Comparison of ENCODE assay signal across 12 cellular contexts in the genomic region with DNA sequence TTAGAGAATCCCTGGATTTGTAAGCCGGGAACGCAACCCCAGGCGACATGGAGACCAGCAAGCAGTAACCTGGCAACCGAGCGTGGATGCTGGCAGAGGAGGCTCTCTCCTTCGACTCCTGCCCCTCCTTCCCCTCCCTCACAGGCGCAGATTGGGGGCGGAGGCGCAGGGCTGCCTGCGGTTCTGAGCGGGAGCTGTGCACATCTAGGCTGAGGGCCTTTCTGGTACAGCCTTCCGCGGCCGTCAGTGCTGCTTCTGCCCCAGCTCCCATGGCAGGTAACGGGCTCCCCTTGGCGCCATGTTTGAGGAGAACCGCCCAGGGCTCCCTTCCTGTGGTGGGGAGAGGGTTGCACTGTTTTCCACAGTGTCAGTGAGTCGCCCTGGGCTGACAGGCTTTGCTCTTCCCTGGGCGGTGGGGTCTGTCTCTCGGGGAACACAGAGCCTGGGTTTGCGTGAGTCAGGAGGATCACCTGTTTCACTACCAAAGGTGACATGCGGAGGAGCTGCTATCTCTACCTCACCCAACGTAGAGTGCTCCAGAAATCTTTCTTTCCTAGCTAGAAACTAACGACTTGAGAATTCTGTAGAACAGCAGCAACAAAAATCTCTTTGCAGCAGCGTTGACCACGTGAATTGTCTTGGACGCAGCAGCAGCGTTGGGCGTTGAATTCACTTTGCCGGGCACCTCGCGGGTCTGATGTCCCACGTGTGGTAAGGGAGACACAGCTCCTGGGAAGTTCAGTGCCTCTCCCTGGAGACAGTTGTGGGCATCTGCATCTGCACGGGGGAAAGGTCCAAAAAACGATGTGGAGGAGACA.
A peak's percentile ranks its signal among the peaks of the same experiment; 100 is the strongest.
DNase-seq lines count a peak whose midpoint lies in the region; ATAC-seq lines count a peak whose summit lies in the region.
"Had no signal": no experiment of that assay in that cellular context is flagged by ENCODE, and none has a peak within 500 bp of the region (broad histone marks: within the 10 kb centered on the region; RNA-seq: fewer than 3 reads in every experiment).

No MANE protein-coding gene starts in this region.

- no CpG with 5 or more reads among the region's 35 CpGs for WGBS in trophoblast cell (ENCODE audit: extremely low coverage, insufficient coverage, insufficient read length)

- H3K27ac ChIP-seq in trophoblast cell (ENCODE audit: low read depth, low read length) (no peak overlapping the region), Karpas-422 (ENCODE audit: low read length) (no peak overlapping the region)
- H3K27ac ChIP-seq: stomach had no signal

- no peak overlapping the region for H3K14ac ChIP-seq in trophoblast cell (ENCODE audit: low read length)

- no peaks in the 10 kb centered on the region for H4K20me1 ChIP-seq in Karpas-422 (ENCODE audit: insufficient read depth, low read depth, low read length)

- H3K4me1 ChIP-seq in trophoblast cell (ENCODE audit: control insufficient read depth in 1 of 2, insufficient read depth in 2 of 2, low read length in 2 of 2) (no peaks in the 10 kb centered on the region), Karpas-422 (ENCODE audit: low read length) (no peaks in the 10 kb centered on the region)
- H3K4me1 ChIP-seq: stomach had no signal

- H3K23ac ChIP-seq in trophoblast cell (ENCODE audit: low read length) = no peak overlapping the region

- no peak overlapping the region for H2BK5ac ChIP-seq in trophoblast cell (ENCODE audit: low read depth, low read length, poor library complexity)

- DNase-seq in NCI-H146 (lab: John Stamatoyannopoulos, UW) (peak; percentile 26), NCI-H146 treated with DMSO at 0.1 percent for 48 hours (lab: John Stamatoyannopoulos, UW; ENCODE audit: unreplicated experiment) (no peak), NCI-H510A (lab: John Stamatoyannopoulos, UW) (peak; percentile 14), head of caudate nucleus (peak; percentile 48 to 95 (median 81)), trophoblast cell (no peak), Karpas-422 (no peak)
- DNase-seq: cortex of kidney, GDM1, stomach had no signal

- H3K79me1 ChIP-seq in trophoblast cell (ENCODE audit: low read length) = no peaks in the 10 kb centered on the region

- H4K8ac ChIP-seq in trophoblast cell (ENCODE audit: low read depth, low read length) = no peak overlapping the region

- H3K9me3 ChIP-seq in trophoblast cell (ENCODE audit: insufficient read depth, low read depth, low read length) = peaks cover 2% of the 10 kb centered on the region
- no peaks in the 10 kb centered on the region; the same call in 1 of the 2 replicates for H3K9me3 ChIP-seq in Karpas-422 (ENCODE audit: low read length)
- H3K9me3 ChIP-seq: HAP-1, stomach had no signal

- no peaks in the 10 kb centered on the region for H3K79me2 ChIP-seq in trophoblast cell (ENCODE audit: control insufficient read depth, insufficient read depth, low read length, poor library complexity)
- no peaks in the 10 kb centered on the region for H3K79me2 ChIP-seq in Karpas-422 (ENCODE audit: low read length)

- no peak overlapping the region for H4K12ac ChIP-seq in trophoblast cell (ENCODE audit: low read depth, low read length)

- H3K9ac ChIP-seq in trophoblast cell (ENCODE audit: low read length) (no peak overlapping the region), Karpas-422 (ENCODE audit: low read length) (no peak overlapping the region)

- no peak overlapping the region for H3K18ac ChIP-seq in trophoblast cell (ENCODE audit: low read length)

- no peaks in the 10 kb centered on the region for H3K27me3 ChIP-seq in trophoblast cell (ENCODE audit: insufficient read depth, low read length)
- H3K27me3 ChIP-seq in Karpas-422 (ENCODE audit: low read length) = no peaks in the 10 kb centered on the region

- intact Hi-C loops in head of caudate nucleus (cut with DNase I) = no loop called here

- H3K4me3 ChIP-seq in trophoblast cell (ENCODE audit: low read depth, low read length) (no peak overlapping the region), Karpas-422 (ENCODE audit: low read length) (no peak overlapping the region)
- H3K4me3 ChIP-seq: HAP-1 had no signal

- H3K36me3 ChIP-seq in trophoblast cell (ENCODE audit: control insufficient read depth in 1 of 2, insufficient read depth in 2 of 2, low read length in 2 of 2) (no peaks in the 10 kb centered on the region), Karpas-422 (ENCODE audit: insufficient read depth, low read length) (no peaks in the 10 kb centered on the region)
- H3K36me3 ChIP-seq: HAP-1, stomach had no signal

- ATAC-seq in GM21515 (IDR thresholded peaks at IDR 0.05; ENCODE audit: unreplicated experiment) = no peak
- no peak for ATAC-seq in GM21737 (IDR thresholded peaks at IDR 0.05; ENCODE audit: unreplicated experiment)

- no peak overlapping the region for H2BK120ac ChIP-seq in trophoblast cell (ENCODE audit: insufficient read depth, low read length, poor library complexity)

- no peak overlapping the region for H4K91ac ChIP-seq in trophoblast cell (ENCODE audit: low read depth, low read length)

- H3K4me2 ChIP-seq in trophoblast cell (ENCODE audit: low read length) = peak overlapping the region; percentile 29
- H3K4me2 ChIP-seq in Karpas-422 (ENCODE audit: low read depth, low read length, poor library complexity, severe bottlenecking) = no peak overlapping the region

- no peak overlapping the region for H2AK5ac ChIP-seq in trophoblast cell (ENCODE audit: low read length)

- no peak overlapping the region for H2BK12ac ChIP-seq in trophoblast cell (ENCODE audit: low read length)

- no peaks in the 10 kb centered on the region for H3K9me2 ChIP-seq in Karpas-422 (replicated peaks; ENCODE audit: insufficient read depth, low read length)

- no peak overlapping the region for H3K4ac ChIP-seq in trophoblast cell (ENCODE audit: low read depth, low read length)

- no peak overlapping the region for H2AFZ ChIP-seq in trophoblast cell (ENCODE audit: insufficient read depth, low read length, poor library complexity)
- no peak overlapping the region for H2AFZ ChIP-seq in Karpas-422 (ENCODE audit: low read length)

Comparison
In these comparisons a context has a peak if more than half of its experiments do, and no peak if none do; other contexts are left out.
1. DNase-seq: peak in NCI-H146 (single experiment), NCI-H510A (single experiment) and head of caudate nucleus (42 of 42); none in NCI-H146 treated with DMSO at 0.1 percent for 48 hours (single experiment), trophoblast cell (0 of 2) and Karpas-422 (single experiment).